In genomic region chr6:84255641-84256040, GRCh38 we compare ENCODE assay signal across 18 cellular contexts. TPM values are rescaled to one million over a fixed set of nuclear protein-coding genes. Genes with fewer than 3 reads are reported as not detected.
DNase-seq lines count a peak whose midpoint lies in the region; ATAC-seq, FAIRE-seq and TF ChIP-seq lines count a peak whose summit lies in the region.
"Had no signal": no experiment of that assay in that cellular context is flagged by ENCODE, and none has a peak within 500 bp of the region (broad histone marks: within the 10 kb centered on the region; RNA-seq: fewer than 3 reads in every experiment).

No MANE protein-coding gene starts in this region.

- in situ Hi-C loops in GM23248 (cut with MboI), result no loop called here
- in situ Hi-C loops in K562 (cut with MboI), result no loop called here

- no TSS peak for BruUV-seq in K562 (replicated peaks; lab: Mats Ljungman, UMichigan)

- peak overlapping the region; percentile 14; the same call in 1 of the 2 replicates for H2AFZ ChIP-seq in GM23248
- no peak overlapping the region for H2AFZ ChIP-seq in K562 (ENCODE audit: low read depth, low read length)

- H3K36me3 ChIP-seq in GM23248 (ENCODE audit: low read depth) (no peaks in the 10 kb centered on the region), K562 (ENCODE audit: control insufficient read depth, insufficient read depth, low read length) (no peaks in the 10 kb centered on the region)
- H3K36me3 ChIP-seq: BLaER1 treated with 17β-estradiol and CSF1 and Interleukin-3, amounts not matched to agents 10 nM and 100 nM had no signal

- TF ChIP-seq CTCF in A549 (IDR thresholded peaks at IDR 0.05) (no peak), K562 (IDR thresholded peaks at IDR 0.05 in 2 of 3, conservative IDR thresholded peaks at IDR 0.05 in 1 of 3; ENCODE audit: insufficient read depth in 2 of 3, low read depth in 1 of 3, low read length in 3 of 3) (no peak)

- DNase-seq in A549 (ENCODE audit: low read depth in 1 of 2, low spot score in 1 of 2) (no peak), GM23248 (no peak), K562 (ENCODE audit: extremely low read depth in 1 of 4, low spot score in 3 of 4) (no peak), GM19239 (ENCODE audit: insufficient read length, low spot score) (no peak)
- DNase-seq in activated CD8-positive, alpha-beta memory T cell treated with anti-CD3 and anti-CD28 coated beads for 24 hours, result no peak
- DNase-seq: 8988T; AML-193; Caco-2; Calu3; CD4-positive, alpha-beta T cell; CD8-positive, alpha-beta T cell; DMS79 treated with DMSO at 0.1 percent for 48 hours; GF-D8 had no signal

- no peak overlapping the region for H3K9ac ChIP-seq in GM23248
- H3K9ac ChIP-seq in K562 (ENCODE audit: insufficient read depth in 1 of 2, low read depth in 2 of 2, low read length in 2 of 2), result no peak overlapping the region
- H3K9ac ChIP-seq: BLaER1 treated with 17β-estradiol and CSF1 and Interleukin-3, amounts not matched to agents 10 nM and 100 nM had no signal

- H3K27me3 ChIP-seq in GM23248 (replicated peaks; ENCODE audit: insufficient read depth), result no peaks in the 10 kb centered on the region
- H3K27me3 ChIP-seq in K562 (ENCODE audit: control insufficient read depth in 2 of 2, insufficient read depth in 2 of 2, low read length in 2 of 2), result no peaks in the 10 kb centered on the region
- H3K27me3 ChIP-seq: BLaER1 treated with 17β-estradiol and CSF1 and Interleukin-3, amounts not matched to agents 10 nM and 100 nM had no signal

- no peaks in the 10 kb centered on the region for H3K4me1 ChIP-seq in A549
- H3K4me1 ChIP-seq in GM23248 (ENCODE audit: insufficient read depth), result peaks cover 7% of the 10 kb centered on the region; the same call in 1 of the 2 replicates
- H3K4me1 ChIP-seq in K562 (replicated peaks in 1 of 2; ENCODE audit: control insufficient read depth in 2 of 2, insufficient read depth in 2 of 2, low read length in 2 of 2), result peaks cover 0 to 11% of the 10 kb centered on the region in 2 experiments; a peak in 3 of 5 replicates

- H3K9me3 ChIP-seq in A549, result no peaks in the 10 kb centered on the region
- H3K9me3 ChIP-seq in GM23248 (ENCODE audit: low read depth), result no peaks in the 10 kb centered on the region
- no peaks in the 10 kb centered on the region for H3K9me3 ChIP-seq in K562 (replicated peaks; ENCODE audit: control insufficient read depth, insufficient read depth, low read depth, low read length)
- H3K9me3 ChIP-seq: BLaER1 treated with 17β-estradiol and CSF1 and Interleukin-3, amounts not matched to agents 10 nM and 100 nM; Caco-2 had no signal

- FAIRE-seq in A549 (lab: Jason Lieb, UNC), result no peak
- no peak for FAIRE-seq in K562 (lab: Jason Lieb, UNC)
- no peak for FAIRE-seq in GM19239 (lab: Jason Lieb, UNC)
- FAIRE-seq: A204.1, G401.6, GM12891 had no signal

- H3K4me3 ChIP-seq in A549 (no peak overlapping the region), GM23248 (no peak overlapping the region), K562 (no peak overlapping the region)
- H3K4me3 ChIP-seq: BLaER1 treated with 17β-estradiol and CSF1 and Interleukin-3, amounts not matched to agents 10 nM and 100 nM had no signal

- H4K20me1 ChIP-seq in GM23248 (ENCODE audit: insufficient read depth) (no peaks in the 10 kb centered on the region), K562 (replicated peaks; ENCODE audit: control insufficient read depth, insufficient read depth, low read length) (no peaks in the 10 kb centered on the region)
- H4K20me1 ChIP-seq: BLaER1 treated with 17β-estradiol and CSF1 and Interleukin-3, amounts not matched to agents 10 nM and 100 nM had no signal

- no peak for ATAC-seq in A549
- no peak for ATAC-seq in K562
- ATAC-seq: CD8-positive, alpha-beta T cell had no signal

- TF ChIP-seq RAD21 in A549 (conservative IDR thresholded peaks at IDR 0.05 in 1 of 2, IDR thresholded peaks at IDR 0.05 in 1 of 2) (no peak), K562 (CRISPR knock-in tag; conservative IDR thresholded peaks at IDR 0.05 in 1 of 2, IDR thresholded peaks at IDR 0.05 in 1 of 2) (no peak)

- H3K27ac ChIP-seq in A549, result no peak overlapping the region
- no peak overlapping the region for H3K27ac ChIP-seq in GM23248
- no peak overlapping the region for H3K27ac ChIP-seq in K562 (ENCODE audit: extremely low read depth, low read depth, low read length)
- H3K27ac ChIP-seq: BLaER1 treated with 17β-estradiol and CSF1 and Interleukin-3, amounts not matched to agents 10 nM and 100 nM; C4-2B had no signal

- H3K79me2 ChIP-seq in GM23248 (ENCODE audit: insufficient read depth), result no peaks in the 10 kb centered on the region
- no peaks in the 10 kb centered on the region for H3K79me2 ChIP-seq in K562 (ENCODE audit: control insufficient read depth, insufficient read depth, low read length)

- CTCF ChIA-PET in A549 (lab: Yijun Ruan, JAX) (no interaction called here), K562 (lab: Yijun Ruan, JAX; ENCODE audit: low intra/inter-chr PET ratio) (no interaction called here)

- no peak for TF ChIP-seq POLR2A in A549 (IDR thresholded peaks at IDR 0.05; ENCODE audit: low read length)
- TF ChIP-seq POLR2A in K562 (conservative IDR thresholded peaks at IDR 0.05), result no peak

- H3K9me2 ChIP-seq in GM23248 (ENCODE audit: insufficient read depth), result no peaks in the 10 kb centered on the region

- no peaks in the 10 kb centered on the region for H3K9me1 ChIP-seq in K562 (ENCODE audit: control insufficient read depth, insufficient read depth, low read length)

- intact Hi-C loops in K562 (cut with micrococcal nuclease), result no loop called here

- TF ChIP-seq EP300 in A549 (IDR thresholded peaks at IDR 0.05) (no peak), K562 (IDR thresholded peaks at IDR 0.05; ENCODE audit: low read length) (no peak)

- no peaks in the 10 kb centered on the region for H3F3A ChIP-seq in GM23248 (ENCODE audit: insufficient read depth)

- POLR2A ChIA-PET in A549 (lab: Yijun Ruan, JAX), result no interaction called here
- POLR2A ChIA-PET in K562 (lab: Yijun Ruan, JAX), result no interaction called here

- H3K4me2 ChIP-seq in A549 (no peak overlapping the region), GM23248 (ENCODE audit: unreplicated experiment) (no peak overlapping the region), K562 (ENCODE audit: insufficient read depth, low read length) (no peak overlapping the region)
- H3K4me2 ChIP-seq: BLaER1 treated with 17β-estradiol and CSF1 and Interleukin-3, amounts not matched to agents 10 nM and 100 nM had no signal

TF ChIP-seq in A549, 52 proteins besides CTCF, POLR2A, EP300 and RAD21:
- TF ChIP-seq MAFK (IDR thresholded peaks at IDR 0.05; ENCODE audit: partially characterized antibody) (peak; percentile 44), CBX8 (IDR thresholded peaks at IDR 0.05) (no peak)

TF ChIP-seq in K562, 482 proteins besides CTCF, POLR2A, EP300 and RAD21:
- no peak for TF ChIP-seq CHCHD3 (CRISPR knock-in tag; IDR thresholded peaks at IDR 0.05)
- TF ChIP-seq C11orf30 (IDR thresholded peaks at IDR 0.05; ENCODE audit: low read depth), result peak; percentile 48
- TF ChIP-seq ZNF316 (IDR thresholded peaks at IDR 0.05), result peak; percentile 60
- TF ChIP-seq MAFF (IDR thresholded peaks at IDR 0.05; ENCODE audit: low read length), result peak; percentile 55; the same call in 1 of the 2 replicates

RNA-seq across cellular contexts. Expression of gene CEP162, which starts 28.2 kb away (rescaled TPM):
- 2.3 TPM in 2 replicates for polyA plus RNA-seq in A549 (2011; rRNA removed)
- 0.35 and 0.49 TPM in 2 replicates for polyA plus RNA-seq in A549 (2012; cell fraction: cytosol; rRNA removed)
- polyA plus RNA-seq in A549 (2012; cell fraction: nucleus; rRNA removed), result 0.32 and 0.33 TPM in 2 replicates
- polyA plus RNA-seq in A549 (2017; fragmentation: RNase III; extraction: RNeasy Plus Mini Kit Qiagen cat#74134 plus additional on column Dnase treatment), result 2.0 to 2.6 TPM (median 2.1 TPM) in 3 replicates
- polyA minus RNA-seq in A549 (2011; rRNA and poly(A)+ RNA removed), result 0.63 and 0.87 TPM in 2 replicates
- total RNA-seq in GM23248 (2014; rRNA removed; shearing (Covaris generic)), result 2.4 and 3.0 TPM in 2 replicates
- polyA plus RNA-seq in GM23248 (2016; fragmentation: Nextera tagmentation; extraction: Ambion mirVana), result 2.9 and 3.3 TPM in 2 replicates
- 3.3 and 28.6 TPM in 2 replicates for total RNA-seq in K562 (2011; cell fraction: chromatin; rRNA removed; ENCODE audit: low replicate concordance)
- 1.0 and 1.8 TPM in 2 replicates for total RNA-seq in K562 (2011; cell fraction: nucleolus; rRNA removed)
- total RNA-seq in K562 (2011; cell fraction: nucleoplasm; rRNA removed), result 3.1 and 4.3 TPM in 2 replicates
- 3.6 and 6.7 TPM in 2 replicates for total RNA-seq in K562 (2014; rRNA removed)
- 8.6 and 9.0 TPM in 2 replicates for total RNA-seq in K562 (2014; rRNA removed; fragmentation: Illumina TruSeq; extraction: Trizol)
- 8.0 and 8.4 TPM in 2 replicates for total RNA-seq in K562 (2015; rRNA removed; fragmentation: Illumina TruSeq; extraction: Trizol)
- total RNA-seq in K562 (2021), result 5.0 and 6.4 TPM in 2 replicates
- polyA plus RNA-seq in K562 (2011; rRNA removed), result 4.0 and 6.7 TPM in 2 replicates
- polyA plus RNA-seq in K562 (2011; cell fraction: cytosol; rRNA removed), result 0.28 and 0.94 TPM in 2 replicates
- 2.7 and 3.3 TPM in 2 replicates for polyA plus RNA-seq in K562 (2011; cell fraction: nucleus; rRNA removed)
- polyA plus RNA-seq in K562 (2012), result 3.7 and 4.1 TPM in 2 replicates
- 5.5 and 7.0 TPM in 2 replicates for polyA plus RNA-seq in K562 (2014; fragmentation: Illumina TruSeq; extraction: Trizol)
- polyA plus RNA-seq in K562 (2014; fragmentation: Nextera tagmentation; extraction: Ambion mirVana), result 1 to 10 TPM; 3.9 to 4.3 TPM
- 3.7 and 6.4 TPM in 2 replicates for polyA plus RNA-seq in K562 (2014; rRNA removed)
- polyA minus RNA-seq in K562 (2011; rRNA and poly(A)+ RNA removed), result 13.8 and 15.1 TPM in 2 replicates
- polyA minus RNA-seq in K562 (2011; cell fraction: cytosol; rRNA and poly(A)+ RNA removed), result 1.5 and 4.7 TPM in 2 replicates
- 8.3 and 11.3 TPM in 2 replicates for polyA minus RNA-seq in K562 (2011; cell fraction: nucleus; rRNA and poly(A)+ RNA removed)

Comparison
In these comparisons a context has a peak if more than half of its experiments do, and no peak if none do; other contexts are left out.
1. Of the 35 proteins assayed by ChIP-seq in both K562 and A549: peak only in K562: none; only in A549: MAFK; in both: none; in neither: 34.